ENCODE assay signal across 24 cellular contexts in genomic region chr6:14919038-14919437, GRCh38.
"Had no signal": no experiment of that assay in that cellular context is flagged by ENCODE, and none has a peak within 500 bp of the region (broad histone marks: within the 10 kb centered on the region; RNA-seq: fewer than 3 reads in every experiment).

No MANE protein-coding gene starts in this region.

- H3K4me1 ChIP-seq: pancreas, right lobe of liver had no signal

- H3K27ac Mint-ChIP-seq: endodermal cell; stimulated activated effector memory CD8-positive, alpha-beta T cell treated with anti-CD3 and anti-CD28 coated beads, Interleukin-12 subunit alpha, Interleukin-12 subunit beta, amount 100 ng/mL, for 72 hours had no signal

- H3K36me3 ChIP-seq: gastrocnemius medialis, lower lobe of right lung, pancreas, right lobe of liver, thoracic aorta, tibial nerve, upper lobe of left lung had no signal

- H3K4me3 ChIP-seq: gastrocnemius medialis, lower lobe of right lung, pancreas, right lobe of liver, thoracic aorta, tibial nerve, upper lobe of left lung had no signal

- H3K27ac ChIP-seq: epithelial cell of prostate, gastrocnemius medialis, lower lobe of right lung, pancreas, right lobe of liver, thoracic aorta had no signal

- ATAC-seq: esophagus mucosa; gastrocnemius medialis; left ventricle myocardium superior; lower lobe of right lung; naive thymus-derived CD8-positive, alpha-beta T cell; pancreas; right lobe of liver; stimulated activated effector memory CD8-positive, alpha-beta T cell treated with anti-CD3 and anti-CD28 coated beads, Interleukin-12 subunit alpha, Interleukin-12 subunit beta, amount 100 ng/mL, for 72 hours had no signal

- DNase-seq: cortex of kidney; effector CD8-positive, alpha-beta T cell; endodermal cell; foreskin fibroblast; gastrocnemius medialis; head of caudate nucleus; left ventricle myocardium superior; lower lobe of right lung; naive thymus-derived CD8-positive, alpha-beta T cell; nephron progenitor cell; pancreas; right lobe of liver; small intestine; stimulated activated CD4-positive, alpha-beta T cell treated with anti-CD3 and anti-CD28 coated beads, Interleukin-15, amount 100 ng/mL, for 24 hours; stimulated activated CD4-positive, alpha-beta T cell treated with anti-CD3 and anti-CD28 coated beads, Interleukin-4, amount 100 ng/mL, for 1 hour; stimulated activated naive CD4-positive, alpha-beta T cell treated with Interleukin-2 at 50 U/mL for 16 hours; upper lobe of left lung had no signal

- H3K4me1 Mint-ChIP-seq: stimulated activated effector memory CD8-positive, alpha-beta T cell treated with anti-CD3 and anti-CD28 coated beads, Interleukin-12 subunit alpha, Interleukin-12 subunit beta, amount 100 ng/mL, for 72 hours had no signal

- H3K36me3 Mint-ChIP-seq: naive thymus-derived CD8-positive, alpha-beta T cell; stimulated activated effector memory CD8-positive, alpha-beta T cell treated with anti-CD3 and anti-CD28 coated beads, Interleukin-12 subunit alpha, Interleukin-12 subunit beta, amount 100 ng/mL, for 72 hours had no signal

- H3K27me3 Mint-ChIP-seq: naive thymus-derived CD8-positive, alpha-beta T cell had no signal

- FAIRE-seq: keratinocyte, pancreas, small intestine, urothelium cell line had no signal

- H3K9me3 Mint-ChIP-seq: endodermal cell; naive thymus-derived CD8-positive, alpha-beta T cell; stimulated activated effector memory CD8-positive, alpha-beta T cell treated with anti-CD3 and anti-CD28 coated beads, Interleukin-12 subunit alpha, Interleukin-12 subunit beta, amount 100 ng/mL, for 72 hours had no signal

- H3K27me3 ChIP-seq: gastrocnemius medialis, pancreas, right lobe of liver, tibial nerve, upper lobe of left lung had no signal

- H3K4me3 Mint-ChIP-seq: endodermal cell; naive thymus-derived CD8-positive, alpha-beta T cell; nephron progenitor cell; stimulated activated effector memory CD8-positive, alpha-beta T cell treated with anti-CD3 and anti-CD28 coated beads, Interleukin-12 subunit alpha, Interleukin-12 subunit beta, amount 100 ng/mL, for 72 hours had no signal

- H3K9me3 ChIP-seq: gastrocnemius medialis, lower lobe of right lung, pancreas, right lobe of liver, thoracic aorta, tibial nerve, upper lobe of left lung had no signal
